Comparison of ENCODE assay signal across 19 cellular contexts in the genomic region with DNA sequence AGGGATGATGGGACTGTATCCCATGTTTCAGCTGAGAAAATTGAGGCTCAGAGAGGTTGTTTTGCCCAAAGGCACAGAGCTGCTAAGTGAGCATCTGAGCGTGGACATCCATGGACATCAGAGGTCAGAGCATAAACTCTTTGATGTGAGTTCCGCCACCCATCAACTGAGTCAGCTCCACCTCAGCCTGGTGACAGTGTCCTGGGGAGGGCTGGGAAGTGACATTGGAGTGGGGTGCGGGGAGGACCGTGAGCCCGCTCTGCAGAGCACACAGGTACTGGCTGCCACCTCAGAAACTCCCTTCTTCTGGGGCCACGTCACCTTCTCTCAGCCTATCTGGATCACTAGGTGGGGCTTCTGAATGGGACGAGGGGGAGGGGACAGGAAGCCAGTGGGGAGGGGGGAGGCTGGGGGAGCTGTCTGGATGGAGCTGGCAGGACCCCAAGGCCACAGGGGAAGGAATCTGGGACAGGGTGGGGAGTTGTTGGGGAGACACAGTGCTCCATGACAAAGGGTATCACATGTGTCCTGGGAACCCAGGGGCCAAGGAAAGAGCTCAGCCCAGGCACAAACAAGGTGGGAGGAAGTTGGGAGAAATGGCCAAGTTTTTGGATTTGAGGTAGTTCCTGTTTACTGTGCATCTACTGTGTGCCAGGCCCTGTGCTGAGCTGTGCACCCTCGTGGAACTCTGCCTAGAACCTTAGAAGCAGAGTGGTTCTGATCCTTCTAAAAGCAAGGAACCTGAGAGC. TPM values are rescaled to one million over a fixed set of nuclear protein-coding genes. Genes with fewer than 3 reads are reported as not detected.
DNase-seq lines count a peak whose midpoint lies in the region; ATAC-seq and TF ChIP-seq lines count a peak whose summit lies in the region.
"Had no signal": no experiment of that assay in that cellular context is flagged by ENCODE, and none has a peak within 500 bp of the region (broad histone marks: within the 10 kb centered on the region; RNA-seq: fewer than 3 reads in every experiment).

No MANE protein-coding gene starts in this region.

- no peaks in the 10 kb centered on the region for H3K9me3 ChIP-seq in iPS-20b (ENCODE audit: insufficient read depth, low read depth, low read length)
- H3K9me3 ChIP-seq in smooth muscle cell (replicated peaks; ENCODE audit: low read depth) = no peaks in the 10 kb centered on the region
- H3K9me3 ChIP-seq in transverse colon = no peaks in the 10 kb centered on the region

- peaks cover 35% of the 10 kb centered on the region for H3K4me1 Mint-ChIP-seq in WTC11
- no peaks in the 10 kb centered on the region for H3K4me1 Mint-ChIP-seq in activated T-helper 2 cell treated with anti-CD3 and anti-CD28 coated beads, Interferon-gamma antibody, Interleukin-2, Interleukin-4, amounts not matched to agents 10 μg/mL and 5 μg/mL and 100 μg/mL, durations not matched to agents 14 hours and 24 hours and 36 hours (ENCODE audit: low read depth)

- intact Hi-C loops in transverse colon (cut with DNase I; ENCODE audit: low total_unique reads) = no loop called here
- intact Hi-C loops in activated T-helper 2 cell treated with anti-CD3 and anti-CD28 coated beads, Interferon-gamma antibody, Interleukin-2, Interleukin-4, amounts not matched to agents 10 μg/mL and 5 μg/mL and 100 μg/mL, durations not matched to agents 14 hours and 24 hours and 36 hours (cut with micrococcal nuclease) = no loop called here

- WGBS in smooth muscle cell (ENCODE audit: low lambda C conversion rate) = 49% methylated on average over 7 of the region's 8 CpGs
- WGBS in transverse colon (ENCODE audit: low coverage in 1 of 2), 2 donors = 69% methylated on average over 8 of the region's 8 CpGs; no CpG with 5 or more reads in 1 of the 2 donors

- H3K27me3 ChIP-seq in H7 (ENCODE audit: control insufficient read depth, insufficient read depth, low read length) = no peaks in the 10 kb centered on the region
- peaks cover 24% of the 10 kb centered on the region for H3K27me3 ChIP-seq in iPS-20b (ENCODE audit: insufficient read depth, low read length)
- H3K27me3 ChIP-seq in smooth muscle cell (ENCODE audit: low read depth) = no peaks in the 10 kb centered on the region
- peaks cover 46% of the 10 kb centered on the region for H3K27me3 ChIP-seq in transverse colon

- peak overlapping the region; percentile 71; the same call in 1 of the 2 replicates for H3K4me3 ChIP-seq in H7 (ENCODE audit: insufficient read depth, low read depth, low read length)
- no peak overlapping the region for H3K4me3 ChIP-seq in iPS-20b (ENCODE audit: low read length)
- H3K4me3 ChIP-seq in smooth muscle cell = peak overlapping the region; percentile 30
- no peak overlapping the region for H3K4me3 ChIP-seq in transverse colon
- H3K4me3 ChIP-seq: PC-9 had no signal

- DNase-seq in H7 = peak; percentile 73
- no peak for DNase-seq in WTC11 (ENCODE audit: low spot score)
- DNase-seq in smooth muscle cell (lab: John Stamatoyannopoulos, UW; ENCODE audit: unreplicated experiment) = no peak
- no peak for DNase-seq in NCI-H1930 (lab: John Stamatoyannopoulos, UW)
- DNase-seq in NCI-H1436 treated with DMSO at 0.1 percent for 48 hours (lab: John Stamatoyannopoulos, UW) = no peak
- no peak for DNase-seq in transverse colon
- no peak for DNase-seq in activated T-helper 2 cell treated with anti-CD3 and anti-CD28 coated beads, Interferon-gamma antibody, Interleukin-2, Interleukin-4, amounts not matched to agents 10 μg/mL and 5 μg/mL and 100 μg/mL, durations not matched to agents 14 hours and 24 hours and 36 hours (ENCODE audit: low spot score)
- DNase-seq: Calu3; CD4-positive, alpha-beta memory T cell; HCEC 1CT; KG1; NCI-H1417 treated with DMSO at 0.1 percent for 48 hours; NCI-H2029 treated with DMSO at 0.1 percent for 48 hours; NCI-H2171 treated with DMSO at 0.1 percent for 48 hours; NCI-H446 treated with DMSO at 0.1 percent for 48 hours; NCI-H748 treated with DMSO at 0.1 percent for 48 hours; PC-9 had no signal

- peaks cover 14% of the 10 kb centered on the region for H3K4me1 ChIP-seq in iPS-20b (ENCODE audit: insufficient read depth, low read length)
- peaks cover 12% of the 10 kb centered on the region for H3K4me1 ChIP-seq in smooth muscle cell (ENCODE audit: low read depth)
- H3K4me1 ChIP-seq in transverse colon = peaks cover 0 to 8% (median 3%) of the 10 kb centered on the region in 4 donors

- H4K20me1 ChIP-seq in smooth muscle cell (ENCODE audit: low read depth) = no peaks in the 10 kb centered on the region

- H2AFZ ChIP-seq in smooth muscle cell (ENCODE audit: low read depth) = no peak overlapping the region
- H2AFZ ChIP-seq: PC-9 had no signal

- peaks cover 3% of the 10 kb centered on the region; the same call in 1 of the 2 replicates for H3K36me3 Mint-ChIP-seq in WTC11
- no peaks in the 10 kb centered on the region for H3K36me3 Mint-ChIP-seq in activated T-helper 2 cell treated with anti-CD3 and anti-CD28 coated beads, Interferon-gamma antibody, Interleukin-2, Interleukin-4, amounts not matched to agents 10 μg/mL and 5 μg/mL and 100 μg/mL, durations not matched to agents 14 hours and 24 hours and 36 hours (ENCODE audit: low read depth)
- H3K36me3 Mint-ChIP-seq: CD4-positive, alpha-beta memory T cell had no signal

- H3K4me3 Mint-ChIP-seq in WTC11 = no peak overlapping the region
- no peak overlapping the region for H3K4me3 Mint-ChIP-seq in activated T-helper 2 cell treated with anti-CD3 and anti-CD28 coated beads, Interferon-gamma antibody, Interleukin-2, Interleukin-4, amounts not matched to agents 10 μg/mL and 5 μg/mL and 100 μg/mL, durations not matched to agents 14 hours and 24 hours and 36 hours (ENCODE audit: low read depth)
- H3K4me3 Mint-ChIP-seq: CD4-positive, alpha-beta memory T cell had no signal

- TF ChIP-seq CTCF in WTC11 (IDR thresholded peaks at IDR 0.05) (no peak), smooth muscle cell (IDR thresholded peaks at IDR 0.05; ENCODE audit: borderline replicate concordance, insufficient read depth, poor library complexity, severe bottlenecking) (no peak), transverse colon (IDR thresholded peaks at IDR 0.05) (no peak)

- H3K9me3 Mint-ChIP-seq in WTC11 = no peaks in the 10 kb centered on the region
- no peaks in the 10 kb centered on the region for H3K9me3 Mint-ChIP-seq in activated T-helper 2 cell treated with anti-CD3 and anti-CD28 coated beads, Interferon-gamma antibody, Interleukin-2, Interleukin-4, amounts not matched to agents 10 μg/mL and 5 μg/mL and 100 μg/mL, durations not matched to agents 14 hours and 24 hours and 36 hours

- peak overlapping the region; percentile 49; the same call in 1 of the 2 replicates for H3K27ac Mint-ChIP-seq in WTC11
- no peak overlapping the region for H3K27ac Mint-ChIP-seq in activated T-helper 2 cell treated with anti-CD3 and anti-CD28 coated beads, Interferon-gamma antibody, Interleukin-2, Interleukin-4, amounts not matched to agents 10 μg/mL and 5 μg/mL and 100 μg/mL, durations not matched to agents 14 hours and 24 hours and 36 hours
- H3K27ac Mint-ChIP-seq: CD4-positive, alpha-beta memory T cell had no signal

- CTCF ChIA-PET in WTC11 (lab: Charles Lee) = interaction anchor here (1.2 to 3.5 kb wide), 8 partner anchors 9 to 145 kb away, joined by 3 to 30 read pairs (median 6); no protein-coding TSS in a partner anchor

- peaks cover 10% of the 10 kb centered on the region for H3K79me2 ChIP-seq in smooth muscle cell (ENCODE audit: low read depth)

- peaks cover 16% of the 10 kb centered on the region for H3K27me3 Mint-ChIP-seq in WTC11 (ENCODE audit: low read depth)
- peaks cover 32% of the 10 kb centered on the region for H3K27me3 Mint-ChIP-seq in activated T-helper 2 cell treated with anti-CD3 and anti-CD28 coated beads, Interferon-gamma antibody, Interleukin-2, Interleukin-4, amounts not matched to agents 10 μg/mL and 5 μg/mL and 100 μg/mL, durations not matched to agents 14 hours and 24 hours and 36 hours (ENCODE audit: low read depth)

- peak; percentile 29 for ATAC-seq in WTC11

- TF ChIP-seq POLR2A in transverse colon (IDR thresholded peaks at IDR 0.05) = no peak

- H3K36me3 ChIP-seq in H7 (replicated peaks; ENCODE audit: control insufficient read depth, insufficient read depth, low read length) (no peaks in the 10 kb centered on the region; the same call in 1 of the 2 replicates), iPS-20b (ENCODE audit: insufficient read depth, low read depth, low read length) (no peaks in the 10 kb centered on the region), smooth muscle cell (ENCODE audit: low read depth) (no peaks in the 10 kb centered on the region), transverse colon (no peaks in the 10 kb centered on the region)

- H3K27ac ChIP-seq in iPS-20b (ENCODE audit: low read length) (no peak overlapping the region), smooth muscle cell (ENCODE audit: low read depth) (peak overlapping the region; percentile 91), transverse colon (peak overlapping the region in 2 of 4 donors; percentile 37 to 46)
- H3K27ac ChIP-seq: HL-60, PC-9 had no signal

- POLR2A ChIA-PET in WTC11 (lab: Charles Lee) = no interaction called here

- H3K9ac ChIP-seq in iPS-20b (ENCODE audit: low read depth, low read length) = peak overlapping the region; percentile 21; the same call in 1 of the 2 replicates
- peak overlapping the region; percentile 75 for H3K9ac ChIP-seq in smooth muscle cell (ENCODE audit: low read depth)

- TF ChIP-seq EP300 in transverse colon (IDR thresholded peaks at IDR 0.05; ENCODE audit: low read depth) = no peak

- H3K4me2 ChIP-seq in smooth muscle cell = peak overlapping the region; percentile 88
- H3K4me2 ChIP-seq: PC-9 had no signal

- H3F3A ChIP-seq in smooth muscle cell (ENCODE audit: low read depth) = peaks cover 9% of the 10 kb centered on the region

- in situ Hi-C loops in transverse colon (cut with MboI; ENCODE audit: low pct_ligation_motif_present in 1 of 4, low pct_unique_long_range_greater_than_20kb in 1 of 4, low sequenced_read_pairs in 3 of 4) = no loop called here

RNA-seq across cellular contexts. Expression of a gene that starts 2.5 kb away (rescaled TPM):
- total RNA-seq in H7 (2014; rRNA removed; shearing (Covaris generic)) = 84.9 and 91.8 TPM in 2 replicates
- total RNA-seq in WTC11 (2021) = 35.9 to 50.9 TPM (median 36.0 TPM) in 3 replicates
- 21.3 and 26.9 TPM in 2 replicates for total RNA-seq in smooth muscle cell
- 49.0 and 72.0 TPM in 2 replicates for polyA plus RNA-seq in smooth muscle cell
- 1 to 10 TPM in 3 of 4 donors, under 1 TPM in 1; 0.82 to 6.6 (median 3.9) TPM for total RNA-seq in transverse colon
- not detected in 2 replicates for total RNA-seq in activated T-helper 2 cell treated with anti-CD3 and anti-CD28 coated beads, Interferon-gamma antibody, Interleukin-2, Interleukin-4, amounts not matched to agents 10 μg/mL and 5 μg/mL and 100 μg/mL, durations not matched to agents 14 hours and 24 hours and 36 hours
- total RNA-seq: Calu3 had no signal
- polyA plus RNA-seq: CD4-positive, alpha-beta memory T cell had no signal

Comparison
In these comparisons a context has a peak if more than half of its experiments do, and no peak if none do; other contexts are left out.
1. H3K4me3 ChIP-seq: peak in H7 (single experiment) and smooth muscle cell (single experiment); none in iPS-20b (single experiment) and transverse colon (0 of 4).